Comparison of ENCODE assay signal across 15 cellular contexts in the genomic region with DNA sequence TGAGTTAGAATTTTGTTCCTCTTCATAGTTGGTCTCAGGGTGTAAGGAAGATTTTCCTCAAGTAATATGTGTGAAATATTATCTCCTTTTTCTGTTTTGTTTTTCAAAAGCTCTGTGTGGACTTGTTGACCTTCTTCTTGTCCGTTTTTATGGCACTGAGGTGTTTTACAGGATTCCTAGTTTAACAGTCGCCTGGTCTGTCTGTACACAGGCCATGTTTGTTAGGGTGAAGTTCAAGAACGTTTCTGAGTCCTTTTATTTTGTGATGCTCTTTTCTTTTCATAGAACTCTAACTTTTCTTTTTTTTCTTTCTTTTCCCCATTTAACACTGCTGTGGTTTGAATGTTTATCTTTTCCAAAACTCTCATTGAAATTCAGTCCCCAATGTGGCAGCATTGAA. TPM values are rescaled to one million over a fixed set of nuclear protein-coding genes. Genes with fewer than 3 reads are reported as not detected.
DNase-seq lines count a peak whose midpoint lies in the region; ATAC-seq and TF ChIP-seq lines count a peak whose summit lies in the region.
"Had no signal": no experiment of that assay in that cellular context is flagged by ENCODE, and none has a peak within 500 bp of the region (broad histone marks: within the 10 kb centered on the region; RNA-seq: fewer than 3 reads in every experiment).

No MANE protein-coding gene starts in this region.

- WGBS in heart left ventricle, 4 donors, result 42 to 61% (median 51%) methylated on average over 3 of the region's 3 CpGs
- no CpG with 5 or more reads among the region's 3 CpGs for WGBS in trophoblast cell (ENCODE audit: extremely low coverage, insufficient coverage, insufficient read length)

- no peaks in the 10 kb centered on the region for H3K27me3 ChIP-seq in left ventricle myocardium inferior (ENCODE audit: low read depth)
- no peaks in the 10 kb centered on the region for H3K27me3 ChIP-seq in heart left ventricle
- no peaks in the 10 kb centered on the region for H3K27me3 ChIP-seq in trophoblast cell (ENCODE audit: insufficient read depth, low read length)
- H3K27me3 ChIP-seq in SJCRH30, result peaks cover 5% of the 10 kb centered on the region
- H3K27me3 ChIP-seq: BLaER1 had no signal

- DNase-seq in left ventricle myocardium inferior (no peak), heart left ventricle (no peak), left lobe of liver (ENCODE audit: low spot score) (no peak), mucosa of descending colon (no peak), trophoblast cell (no peak), SJCRH30 (no peak)
- DNase-seq: 8988T; Calu3; CD4-positive, alpha-beta memory T cell; GM23248; IMR-90 had no signal

- no peak overlapping the region for H2BK120ac ChIP-seq in trophoblast cell (ENCODE audit: insufficient read depth, low read length, poor library complexity)

- peaks cover 4% of the 10 kb centered on the region for H3K36me3 ChIP-seq in left ventricle myocardium inferior
- H3K36me3 ChIP-seq in heart left ventricle, result peaks cover 0 to 3% (median 0%) of the 10 kb centered on the region in 9 donors
- H3K36me3 ChIP-seq in mucosa of descending colon (ENCODE audit: low read depth), result no peaks in the 10 kb centered on the region
- peaks cover 0 to 2% of the 10 kb centered on the region in 2 experiments for H3K36me3 ChIP-seq in trophoblast cell (ENCODE audit: control insufficient read depth in 1 of 2, insufficient read depth in 2 of 2, low read length in 2 of 2)
- no peaks in the 10 kb centered on the region for H3K36me3 ChIP-seq in SJCRH30
- H3K36me3 ChIP-seq: BLaER1, HAP-1 had no signal

- intact Hi-C loops in left ventricle myocardium inferior (cut with micrococcal nuclease) (no loop called here), heart left ventricle (cut with DNase I) (no loop called here), mucosa of descending colon (cut with DNase I, micrococcal nuclease) (no loop called here)

- H2AFZ ChIP-seq in trophoblast cell (ENCODE audit: insufficient read depth, low read length, poor library complexity), result no peak overlapping the region
- H2AFZ ChIP-seq: GM23248 had no signal

- no peak overlapping the region for H3K18ac ChIP-seq in trophoblast cell (ENCODE audit: low read length)

- no peak overlapping the region for H3K4me2 ChIP-seq in trophoblast cell (ENCODE audit: low read length)
- H3K4me2 ChIP-seq: BLaER1 had no signal

- H4K91ac ChIP-seq in trophoblast cell (ENCODE audit: low read depth, low read length), result no peak overlapping the region

- no peak overlapping the region for H3K4ac ChIP-seq in trophoblast cell (ENCODE audit: low read depth, low read length)

- no peak for TF ChIP-seq CTCF in left ventricle myocardium inferior (IDR thresholded peaks at IDR 0.05; ENCODE audit: borderline replicate concordance)
- TF ChIP-seq CTCF in heart left ventricle (IDR thresholded peaks at IDR 0.05), result no peak
- TF ChIP-seq CTCF in mucosa of descending colon (IDR thresholded peaks at IDR 0.05), result no peak

- H3K4me1 ChIP-seq in left ventricle myocardium inferior (peaks cover 43% of the 10 kb centered on the region), heart left ventricle (peaks cover 0 to 33% (median 10%) of the 10 kb centered on the region in 12 donors), mucosa of descending colon (ENCODE audit: low read depth) (peaks cover 7% of the 10 kb centered on the region), trophoblast cell (ENCODE audit: control insufficient read depth in 1 of 2, insufficient read depth in 2 of 2, low read length in 2 of 2) (no peaks in the 10 kb centered on the region), SJCRH30 (no peaks in the 10 kb centered on the region)
- H3K4me1 ChIP-seq: HAP-1 had no signal

- H3K27ac ChIP-seq in left ventricle myocardium inferior (replicated peaks) (peak overlapping the region; percentile 14), heart left ventricle (peak overlapping the region in 1 of 12 donors; percentile 54), trophoblast cell (ENCODE audit: low read depth, low read length) (no peak overlapping the region), SJCRH30 (no peak overlapping the region)
- H3K27ac ChIP-seq: BLaER1, GM23248 had no signal

- H4K12ac ChIP-seq in trophoblast cell (ENCODE audit: low read depth, low read length), result no peak overlapping the region

- no peak overlapping the region for H3K23ac ChIP-seq in trophoblast cell (ENCODE audit: low read length)

- H3K9ac ChIP-seq in trophoblast cell (ENCODE audit: low read length), result no peak overlapping the region
- H3K9ac ChIP-seq: BLaER1, GM23248 had no signal

- H3K14ac ChIP-seq in trophoblast cell (ENCODE audit: low read length), result no peak overlapping the region

- H3K4me3 ChIP-seq in left ventricle myocardium inferior, result no peak overlapping the region
- no peak overlapping the region for H3K4me3 ChIP-seq in heart left ventricle
- H3K4me3 ChIP-seq in mucosa of descending colon, result no peak overlapping the region
- H3K4me3 ChIP-seq in trophoblast cell (ENCODE audit: low read depth, low read length), result no peak overlapping the region
- no peak overlapping the region for H3K4me3 ChIP-seq in SJCRH30
- H3K4me3 ChIP-seq: BLaER1, GM23248, HAP-1 had no signal

- H3K79me2 ChIP-seq in trophoblast cell (ENCODE audit: control insufficient read depth, insufficient read depth, low read length, poor library complexity), result no peaks in the 10 kb centered on the region

- H2BK5ac ChIP-seq in trophoblast cell (ENCODE audit: low read depth, low read length, poor library complexity), result no peak overlapping the region

- peaks cover 11% of the 10 kb centered on the region for H3K9me3 ChIP-seq in left ventricle myocardium inferior (replicated peaks)
- H3K9me3 ChIP-seq in heart left ventricle, result peaks cover 0 to 14% (median 0%) of the 10 kb centered on the region in 12 donors
- no peaks in the 10 kb centered on the region for H3K9me3 ChIP-seq in mucosa of descending colon
- H3K9me3 ChIP-seq in trophoblast cell (ENCODE audit: insufficient read depth, low read depth, low read length), result no peaks in the 10 kb centered on the region
- H3K9me3 ChIP-seq in SJCRH30 (replicated peaks), result peaks cover under 1% of the 10 kb centered on the region
- H3K9me3 ChIP-seq: HAP-1 had no signal

- H2BK12ac ChIP-seq in trophoblast cell (ENCODE audit: low read length), result no peak overlapping the region

- ATAC-seq in heart left ventricle (no peak), left lobe of liver (peak; percentile 75), mucosa of descending colon (peak; percentile 69), HG02973 (IDR thresholded peaks at IDR 0.05; ENCODE audit: unreplicated experiment) (no peak)

- no peak for TF ChIP-seq POLR2A in heart left ventricle (IDR thresholded peaks at IDR 0.05)

- no peak overlapping the region for H2AK5ac ChIP-seq in trophoblast cell (ENCODE audit: low read length)

- H4K8ac ChIP-seq in trophoblast cell (ENCODE audit: low read depth, low read length), result no peak overlapping the region

- H3K79me1 ChIP-seq in trophoblast cell (ENCODE audit: low read length), result no peaks in the 10 kb centered on the region

RNA-seq across cellular contexts. Expression of gene TACC2, which starts 18.5 kb away (rescaled TPM):
- total RNA-seq in left ventricle myocardium inferior (400 TPM), heart left ventricle (100 to 1,000 TPM; 225 to 456 (median 334) TPM), left lobe of liver (21.5 TPM), mucosa of descending colon (100 to 1,000 TPM in 2 of 3 donors, 10 to 100 TPM in 1; 97.5 to 170 (median 133) TPM)
- 100 to 1,000 TPM in 1 of 2 donors, 10 to 100 TPM in 1; 96.7 to 239 TPM for polyA plus RNA-seq in heart left ventricle
- 18.5 and 18.7 TPM in 2 replicates for polyA plus RNA-seq in trophoblast cell (2013)
- 25.9 and 30.5 TPM in 2 replicates for total RNA-seq in SJCRH30 (2014; rRNA removed; shearing (Covaris generic))
- total RNA-seq: CD4-positive, alpha-beta memory T cell had no signal
- polyA plus RNA-seq: CD14-positive monocyte; CD4-positive, alpha-beta memory T cell had no signal

RNA-seq across cellular contexts. Expression of gene NSMCE4A, which starts 32.4 kb away (rescaled TPM):
- total RNA-seq in left ventricle myocardium inferior (24.1 TPM), heart left ventricle (10 to 100 TPM; 19.8 to 33.6 (median 25.6) TPM), left lobe of liver (31.6 TPM), mucosa of descending colon (10 to 100 TPM; 50.2 to 69.8 (median 62.2) TPM)
- 10 to 100 TPM; 25.8 to 31.2 TPM for polyA plus RNA-seq in heart left ventricle
- polyA plus RNA-seq in trophoblast cell (2013), result 33.3 and 34.1 TPM in 2 replicates
- 85.3 and 87.2 TPM in 2 replicates for total RNA-seq in SJCRH30 (2014; rRNA removed; shearing (Covaris generic))

Comparison
In these comparisons a context has a peak if more than half of its experiments do, and no peak if none do; other contexts are left out.
1. ATAC-seq: peak in left lobe of liver (single experiment) and mucosa of descending colon (single experiment); none in heart left ventricle (0 of 4) and HG02973 (single experiment).